Comparison of ENCODE assay signal across 15 cellular contexts in the genomic region with DNA sequence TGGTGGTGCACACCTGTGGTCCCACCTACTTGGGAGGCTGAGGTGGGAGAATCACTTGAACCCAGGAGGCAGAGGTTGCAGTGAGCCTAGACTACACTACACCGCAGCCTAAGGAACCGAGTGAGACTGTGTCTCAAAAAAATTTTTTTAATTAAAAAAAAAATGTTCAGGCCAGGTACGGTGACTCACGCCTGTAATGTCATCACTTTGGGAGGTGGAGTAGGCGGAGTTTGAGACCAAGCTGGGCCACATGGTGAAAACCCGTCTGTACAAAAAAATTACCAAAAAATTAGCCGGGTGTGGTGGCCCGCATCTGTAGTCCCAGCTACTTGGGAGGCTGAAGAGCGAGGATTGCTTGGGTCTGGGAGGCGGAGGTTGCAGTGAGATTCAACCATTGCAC. TPM values are rescaled to one million over a fixed set of nuclear protein-coding genes. Genes with fewer than 3 reads are reported as not detected.
DNase-seq lines count a peak whose midpoint lies in the region; TF ChIP-seq lines count a peak whose summit lies in the region.
"Had no signal": no experiment of that assay in that cellular context is flagged by ENCODE, and none has a peak within 500 bp of the region (broad histone marks: within the 10 kb centered on the region; RNA-seq: fewer than 3 reads in every experiment).

No MANE protein-coding gene starts in this region.

- H3K4me3 Mint-ChIP-seq in chondrocyte (ENCODE audit: unreplicated experiment), result no peak overlapping the region
- H3K4me3 Mint-ChIP-seq: B cell; CD4-positive, CD25-positive, alpha-beta regulatory T cell had no signal

- peaks cover 10% of the 10 kb centered on the region for H3K4me1 Mint-ChIP-seq in chondrocyte (ENCODE audit: low read depth)

- TF ChIP-seq CTCF in chondrocyte (IDR thresholded peaks at IDR 0.05), result no peak

- H3K9me3 Mint-ChIP-seq in chondrocyte (ENCODE audit: low read depth), result no peaks in the 10 kb centered on the region
- H3K9me3 Mint-ChIP-seq: CD4-positive, CD25-positive, alpha-beta regulatory T cell had no signal

- H3K27ac Mint-ChIP-seq in chondrocyte (ENCODE audit: unreplicated experiment), result no peak overlapping the region
- H3K27ac Mint-ChIP-seq: B cell; CD4-positive, CD25-positive, alpha-beta regulatory T cell had no signal

- H3K27me3 Mint-ChIP-seq in chondrocyte (ENCODE audit: low read depth), result no peaks in the 10 kb centered on the region
- H3K27me3 Mint-ChIP-seq: B cell; CD4-positive, CD25-positive, alpha-beta regulatory T cell had no signal

- peaks cover 2% of the 10 kb centered on the region for H3K36me3 Mint-ChIP-seq in chondrocyte (ENCODE audit: low read depth)
- H3K36me3 Mint-ChIP-seq: CD4-positive, CD25-positive, alpha-beta regulatory T cell had no signal

- DNase-seq in activated effector memory CD4-positive, alpha-beta T cell treated with anti-CD3 and anti-CD28 coated beads, Interleukin-2, amount 50 U/mL, for 16 hours, result peak; percentile 62
- DNase-seq in activated effector memory CD4-positive, alpha-beta T cell treated with Interleukin-2 at 50 U/mL for 16 hours, result no peak
- peak; percentile 33 for DNase-seq in stimulated activated CD4-positive, alpha-beta T cell treated with anti-CD3 and anti-CD28 coated beads, Interleukin-4, amount 100 ng/mL, for 24 hours
- no peak for DNase-seq in stimulated activated CD4-positive, alpha-beta T cell treated with anti-CD3 and anti-CD28 coated beads, Interleukin-2, amount 100 ng/mL, for 24 hours
- DNase-seq in chondrocyte (ENCODE audit: low spot score) (peak; percentile 18), globus pallidus (ENCODE audit: low spot score) (no peak)
- DNase-seq in stimulated activated CD4-positive, alpha-beta T cell treated with anti-CD3 and anti-CD28 coated beads, Interleukin-4, amount 100 ng/mL, for 4 hours, result peak; percentile 7 to 43
- DNase-seq: Caco-2; CD4-positive, CD25-positive, alpha-beta regulatory T cell; DMS153; KBM-7; NCI-H146; NCI-H2081; NCI-H774 had no signal

RNA-seq across cellular contexts. Expression of a gene that starts 3.6 kb away (rescaled TPM):
- 18.5 to 22.7 TPM (median 21.0 TPM) in 3 replicates for total RNA-seq in chondrocyte

RNA-seq across cellular contexts. Expression of a gene that starts 8.6 kb away (rescaled TPM):
- 31.2 to 40.5 TPM (median 31.8 TPM) in 3 replicates for total RNA-seq in chondrocyte

RNA-seq across cellular contexts. Expression of a gene that starts 51.3 kb away (rescaled TPM):
- total RNA-seq in chondrocyte, result 46.6 to 74.1 TPM (median 65.8 TPM) in 3 replicates

RNA-seq across cellular contexts. Expression of a gene that starts 56.6 kb away (rescaled TPM):
- 4.4 to 6.0 TPM (median 5.8 TPM) in 3 replicates for total RNA-seq in chondrocyte

Comparison
In these comparisons a context has a peak if more than half of its experiments do, and no peak if none do; other contexts are left out.
1. DNase-seq: peak in activated effector memory CD4-positive, alpha-beta T cell treated with anti-CD3 and anti-CD28 coated beads, Interleukin-2, amount 50 U/mL, for 16 hours (single experiment), stimulated activated CD4-positive, alpha-beta T cell treated with anti-CD3 and anti-CD28 coated beads, Interleukin-4, amount 100 ng/mL, for 24 hours (single experiment), chondrocyte (single experiment) and stimulated activated CD4-positive, alpha-beta T cell treated with anti-CD3 and anti-CD28 coated beads, Interleukin-4, amount 100 ng/mL, for 4 hours (2 of 2); none in activated effector memory CD4-positive, alpha-beta T cell treated with Interleukin-2 at 50 U/mL for 16 hours (single experiment), stimulated activated CD4-positive, alpha-beta T cell treated with anti-CD3 and anti-CD28 coated beads, Interleukin-2, amount 100 ng/mL, for 24 hours (0 of 2) and globus pallidus (single experiment).